In the genomic region with DNA sequence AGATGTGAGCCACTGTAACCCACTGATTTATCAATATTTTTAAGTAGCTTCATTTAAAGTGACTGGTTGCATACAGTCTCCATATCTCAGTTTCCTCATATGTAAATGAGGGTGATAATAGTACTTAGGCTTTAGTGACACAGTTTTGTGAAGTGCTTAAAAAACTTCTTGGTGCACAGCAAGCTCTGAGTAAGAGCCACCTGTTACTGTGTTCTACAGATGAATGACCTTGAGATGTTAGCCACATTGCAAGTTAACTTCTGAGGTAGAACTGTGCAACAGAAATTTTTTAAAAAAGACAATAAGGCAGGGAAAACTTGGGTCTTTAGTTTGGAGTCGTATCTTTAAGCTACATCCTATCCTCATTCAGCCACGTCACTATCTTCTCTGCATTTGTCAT, we compare ENCODE assay signal across 10 cellular contexts.
"Had no signal": no experiment of that assay in that cellular context is flagged by ENCODE, and none has a peak within 500 bp of the region (broad histone marks: within the 10 kb centered on the region; RNA-seq: fewer than 3 reads in every experiment).

No MANE protein-coding gene starts in this region.

- H3K4me2 ChIP-seq: GM23338 had no signal

- FAIRE-seq: H1, H54, K562 had no signal

- DNase-seq: H9, HCEC 1CT, HFFc6, IMR-90, KG1 had no signal

- ATAC-seq: GM23338, K562 had no signal

- H3K4me3 ChIP-seq: GM23338, K562 had no signal

- H3K27ac ChIP-seq: HL-60 had no signal
